ENCODE assay signal across 9 cellular contexts in the genomic region with DNA sequence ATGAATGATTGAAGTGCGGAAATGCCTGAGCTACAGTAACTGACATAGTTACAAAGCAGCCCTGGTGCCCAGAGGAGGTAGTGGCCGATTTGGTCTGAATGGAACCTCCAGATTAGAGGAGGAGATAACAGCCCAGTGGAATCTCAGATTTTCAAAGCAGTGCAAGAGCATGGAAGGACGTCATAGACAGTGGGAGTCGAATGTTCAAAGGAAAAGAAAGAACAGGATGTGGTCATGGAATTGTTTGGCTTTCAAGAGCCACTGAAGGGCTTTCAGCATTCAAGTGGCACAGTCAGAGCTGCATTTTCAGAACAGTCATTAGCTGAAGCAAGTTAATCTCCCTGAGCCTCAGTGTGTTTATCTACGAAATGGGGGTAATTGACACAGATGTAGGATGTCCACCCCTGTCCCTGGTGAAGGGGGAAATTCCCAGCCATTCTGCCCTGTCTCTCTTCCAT.
DNase-seq lines count a peak whose midpoint lies in the region; ATAC-seq lines count a peak whose summit lies in the region.
"Had no signal": no experiment of that assay in that cellular context is flagged by ENCODE, and none has a peak within 500 bp of the region (broad histone marks: within the 10 kb centered on the region; RNA-seq: fewer than 3 reads in every experiment).

No MANE protein-coding gene starts in this region.

- peaks cover 3 to 13% of the 10 kb centered on the region in 2 donors for H3K9me3 Mint-ChIP-seq in activated naive CD4-positive, alpha-beta T cell treated with anti-CD3 and anti-CD28 coated beads, Interleukin-2, amount 50 U/mL, for 72 hours
- peaks cover 0 to 3% (median 0%) of the 10 kb centered on the region in 11 donors for H3K9me3 Mint-ChIP-seq in naive thymus-derived CD4-positive, alpha-beta T cell

- H3K79me2 ChIP-seq in Karpas-422 (ENCODE audit: low read length): no peaks in the 10 kb centered on the region

- CTCF ChIA-PET in naive thymus-derived CD4-positive, alpha-beta T cell (lab: Charles Lee): no interaction called here

- H3K4me2 ChIP-seq in Karpas-422 (ENCODE audit: low read depth, low read length, poor library complexity, severe bottlenecking): no peak overlapping the region

- POLR2A ChIA-PET in naive thymus-derived CD4-positive, alpha-beta T cell (lab: Charles Lee): no interaction called here

- H3K9ac ChIP-seq in Karpas-422 (ENCODE audit: low read length): no peak overlapping the region

- H3K4me1 ChIP-seq in naive thymus-derived CD4-positive, alpha-beta T cell (ENCODE audit: control insufficient read depth in 2 of 2, insufficient read depth in 2 of 2, low read length in 2 of 2): peaks cover 0 to 16% of the 10 kb centered on the region in 2 donors
- H3K4me1 ChIP-seq in Karpas-422 (ENCODE audit: low read length): no peaks in the 10 kb centered on the region

- no peaks in the 10 kb centered on the region for H3K27me3 ChIP-seq in naive thymus-derived CD4-positive, alpha-beta T cell (ENCODE audit: control insufficient read depth in 2 of 2, insufficient read depth in 2 of 2, low read length in 2 of 2)
- H3K27me3 ChIP-seq in Karpas-422 (ENCODE audit: low read length): no peaks in the 10 kb centered on the region

- no peaks in the 10 kb centered on the region for H3K9me3 ChIP-seq in naive thymus-derived CD4-positive, alpha-beta T cell (ENCODE audit: control insufficient read depth in 2 of 3, low read length in 3 of 3)
- H3K9me3 ChIP-seq in Karpas-422 (ENCODE audit: low read length): no peaks in the 10 kb centered on the region; the same call in 1 of the 2 replicates

- no peak overlapping the region for H3K27ac ChIP-seq in naive thymus-derived CD4-positive, alpha-beta T cell (ENCODE audit: low read depth, low read length)
- no peak overlapping the region for H3K27ac ChIP-seq in Karpas-422 (ENCODE audit: low read length)

- peaks cover 25 to 58% (median 51%) of the 10 kb centered on the region in 7 donors for H3K4me1 Mint-ChIP-seq in naive thymus-derived CD4-positive, alpha-beta T cell

- no peaks in the 10 kb centered on the region for H3K9me2 ChIP-seq in Karpas-422 (replicated peaks; ENCODE audit: insufficient read depth, low read length)

- intact Hi-C loops in naive thymus-derived CD4-positive, alpha-beta T cell (cut with micrococcal nuclease): loop anchor here in 1 of 2 donors (10.0 kb wide), 1 partner anchor 107 kb away; no protein-coding TSS in a partner anchor

- H3K27ac Mint-ChIP-seq in activated naive CD4-positive, alpha-beta T cell treated with anti-CD3 and anti-CD28 coated beads, Interleukin-2, amount 50 U/mL, for 72 hours: peak overlapping the region; percentile 80 to 82
- peak overlapping the region; percentile 11 to 81 (median 67) for H3K27ac Mint-ChIP-seq in naive thymus-derived CD4-positive, alpha-beta T cell

- no peaks in the 10 kb centered on the region for H4K20me1 ChIP-seq in Karpas-422 (ENCODE audit: insufficient read depth, low read depth, low read length)

- H3K4me3 Mint-ChIP-seq in naive thymus-derived CD4-positive, alpha-beta T cell: peak overlapping the region; percentile 24 to 90 (median 71)

- DNase-seq in Daoy (ENCODE audit: low read depth) (peak; percentile 83), RPMI7951 (ENCODE audit: low read depth) (peak; percentile 62), superior temporal gyrus (ENCODE audit: extremely low spot score) (no peak), Karpas-422 (no peak), SHP77 treated with DMSO at 0.1 percent for 48 hours (lab: John Stamatoyannopoulos, UW) (no peak)
- peak in 1 of 2 donors; percentile 15 for DNase-seq in activated naive CD4-positive, alpha-beta T cell treated with anti-CD3 and anti-CD28 coated beads, Interleukin-2, amount 50 U/mL, for 72 hours (ENCODE audit: low spot score in 2 of 2)
- peak in 8 of 9 donors; percentile 24 to 66 (median 58) for DNase-seq in naive thymus-derived CD4-positive, alpha-beta T cell
- DNase-seq in NK-92 treated with Interleukin-12 subunit alpha and Interleukin-12 subunit beta, amount 100 ng/mL, for 24 hours (lab: John Stamatoyannopoulos, UW): no peak
- DNase-seq: effector CD8-positive, alpha-beta T cell had no signal

- H3K36me3 Mint-ChIP-seq in activated naive CD4-positive, alpha-beta T cell treated with anti-CD3 and anti-CD28 coated beads, Interleukin-2, amount 50 U/mL, for 72 hours: peaks cover 17 to 42% of the 10 kb centered on the region in 2 donors
- peaks cover 12 to 32% (median 25%) of the 10 kb centered on the region in 5 donors for H3K36me3 Mint-ChIP-seq in naive thymus-derived CD4-positive, alpha-beta T cell

- H3K4me3 ChIP-seq in naive thymus-derived CD4-positive, alpha-beta T cell (ENCODE audit: low read length): no peak overlapping the region
- no peak overlapping the region for H3K4me3 ChIP-seq in Karpas-422 (ENCODE audit: low read length)

- H3K27me3 Mint-ChIP-seq in naive thymus-derived CD4-positive, alpha-beta T cell: no peaks in the 10 kb centered on the region

- peak; percentile 82 to 92 for ATAC-seq in activated naive CD4-positive, alpha-beta T cell treated with anti-CD3 and anti-CD28 coated beads, Interleukin-2, amount 50 U/mL, for 72 hours
- ATAC-seq in naive thymus-derived CD4-positive, alpha-beta T cell: peak; percentile 81

- H3K36me3 ChIP-seq in naive thymus-derived CD4-positive, alpha-beta T cell (ENCODE audit: control insufficient read depth in 2 of 3, insufficient read depth in 3 of 3, low read length in 3 of 3): peaks cover 3 to 21% (median 3%) of the 10 kb centered on the region in 3 experiments
- H3K36me3 ChIP-seq in Karpas-422 (ENCODE audit: insufficient read depth, low read length): no peaks in the 10 kb centered on the region

- no peak overlapping the region for H2AFZ ChIP-seq in Karpas-422 (ENCODE audit: low read length)

Comparison
In these comparisons a context has a peak if more than half of its experiments do, and no peak if none do; other contexts are left out.
1. DNase-seq: peak in Daoy (single experiment), RPMI7951 (single experiment) and naive thymus-derived CD4-positive, alpha-beta T cell (8 of 9); none in superior temporal gyrus (single experiment), Karpas-422 (single experiment), SHP77 treated with DMSO at 0.1 percent for 48 hours (single experiment) and NK-92 treated with Interleukin-12 subunit alpha and Interleukin-12 subunit beta, amount 100 ng/mL, for 24 hours (single experiment).